8 cellular contexts compared by ENCODE assay signal in the genomic region with DNA sequence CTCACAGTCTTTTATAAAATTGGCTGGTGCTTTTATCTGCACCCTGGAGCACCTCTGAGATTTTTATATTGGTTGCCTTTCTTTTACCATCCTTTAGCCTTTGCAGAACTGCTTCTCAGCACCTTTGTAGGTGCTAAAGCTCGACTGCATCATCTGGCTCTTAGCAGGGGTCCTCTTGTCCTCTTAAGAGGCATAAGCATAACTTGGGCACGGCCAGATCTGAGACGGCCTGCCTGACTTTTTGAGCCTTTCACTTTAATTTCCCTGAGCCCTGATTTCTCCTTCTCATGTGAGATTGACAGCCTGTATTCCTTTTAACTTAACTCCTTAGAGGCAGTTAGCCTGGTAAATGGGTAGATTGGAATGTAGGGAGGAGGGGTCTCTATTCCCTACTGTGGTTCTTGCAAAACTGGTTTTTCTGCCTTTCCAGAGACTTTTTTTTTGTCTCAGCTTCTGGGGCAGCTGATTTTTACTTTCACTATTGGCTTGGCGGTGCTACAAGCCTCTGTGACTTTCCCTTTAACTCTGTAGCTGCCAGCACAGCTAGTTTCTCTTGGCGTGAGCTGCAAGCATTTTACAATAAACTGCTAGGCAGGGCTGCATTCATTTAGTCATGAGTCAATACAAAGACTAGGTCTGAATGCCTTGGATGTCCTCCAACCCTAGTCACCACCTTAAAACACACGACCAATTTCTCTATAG. TPM values are rescaled to one million over a fixed set of nuclear protein-coding genes. Genes with fewer than 3 reads are reported as not detected.
DNase-seq lines count a peak whose midpoint lies in the region; ATAC-seq and TF ChIP-seq lines count a peak whose summit lies in the region.

No MANE protein-coding gene starts in this region.

- H3K79me2 ChIP-seq in DND-41 (ENCODE audit: insufficient read depth, low read length) (no peaks in the 10 kb centered on the region), osteoblast (ENCODE audit: insufficient read depth, low read length) (no peaks in the 10 kb centered on the region)

- H3K36me3 ChIP-seq in DND-41 (ENCODE audit: insufficient read depth, low read length) (no peaks in the 10 kb centered on the region), osteoblast (ENCODE audit: insufficient read depth, low read length) (no peaks in the 10 kb centered on the region)

- H3K4me2 ChIP-seq in DND-41 (ENCODE audit: insufficient read depth, low read length) (peak overlapping the region; percentile 65), osteoblast (ENCODE audit: insufficient read depth, low read length) (peak overlapping the region; percentile 64)

- ATAC-seq in DND-41 (ENCODE audit: insufficient read depth, low read depth) (peak; percentile 87), GM21390 (IDR thresholded peaks at IDR 0.05; ENCODE audit: unreplicated experiment) (peak; percentile 73), HG02763 (IDR thresholded peaks at IDR 0.05; ENCODE audit: unreplicated experiment) (no peak)

- peak overlapping the region; percentile 78 for H2AFZ ChIP-seq in DND-41 (ENCODE audit: low read depth, low read length)
- H2AFZ ChIP-seq in osteoblast (ENCODE audit: low read length): peak overlapping the region; percentile 71

- peak overlapping the region; percentile 36 for H3K9ac ChIP-seq in DND-41 (ENCODE audit: low read depth, low read length)

- H3K9me3 ChIP-seq in DND-41 (ENCODE audit: insufficient read depth, low read length, severe bottlenecking) (peaks cover 3% of the 10 kb centered on the region), osteoblast (ENCODE audit: low read depth, low read length) (no peaks in the 10 kb centered on the region)

- H3K27me3 ChIP-seq in DND-41 (ENCODE audit: insufficient read depth, low read length, poor library complexity): no peaks in the 10 kb centered on the region
- H3K27me3 ChIP-seq in osteoblast (ENCODE audit: insufficient read depth, low read length): no peaks in the 10 kb centered on the region

- H3K27ac ChIP-seq in DND-41 (ENCODE audit: low read length): peak overlapping the region; percentile 40
- H3K27ac ChIP-seq in osteoblast (ENCODE audit: low read depth, low read length): no peak overlapping the region

- H3K4me3 ChIP-seq in DND-41 (ENCODE audit: low read depth in 1 of 2, low read length in 2 of 2): peak overlapping the region in 1 of 2 experiments; percentile 53; a peak in 3 of 4 replicates
- peak overlapping the region; percentile 10; the same call in 1 of the 2 replicates for H3K4me3 ChIP-seq in WI38 (ENCODE audit: low read depth, low read length)
- H3K4me3 ChIP-seq in osteoblast (ENCODE audit: insufficient read depth, low read length): peak overlapping the region; percentile 67

- H3K4me1 ChIP-seq in DND-41 (ENCODE audit: insufficient read depth, low read length) (peaks cover 19% of the 10 kb centered on the region), osteoblast (ENCODE audit: insufficient read depth, low read length) (peaks cover 4% of the 10 kb centered on the region)

- TF ChIP-seq CTCF in DND-41 (IDR thresholded peaks at IDR 0.05; ENCODE audit: borderline replicate concordance, extremely low read depth, low read length, poor library complexity, severe bottlenecking) (no peak), WI38 (IDR thresholded peaks at IDR 0.05; ENCODE audit: low read depth, low read length) (no peak), osteoblast (IDR thresholded peaks at IDR 0.05; ENCODE audit: extremely low read depth, low read depth, low read length) (no peak)

- H4K20me1 ChIP-seq in DND-41 (ENCODE audit: insufficient read depth, low read length) (no peaks in the 10 kb centered on the region), osteoblast (ENCODE audit: insufficient read depth, low read length) (no peaks in the 10 kb centered on the region)

- peak; percentile 54 for DNase-seq in DND-41
- peak; percentile 62 for DNase-seq in HT1080 (ENCODE audit: low read depth)
- peak; percentile 14 for DNase-seq in fibroblast of the conjunctiva (ENCODE audit: low read depth)
- DNase-seq in osteoblast (ENCODE audit: insufficient read length, low spot score, missing footprints): no peak
- DNase-seq in NCI-H1436 (lab: John Stamatoyannopoulos, UW): no peak

RNA-seq across cellular contexts. Expression of a gene that starts 24.0 kb away (rescaled TPM):
- total RNA-seq in HT1080 (2014; rRNA removed; shearing (Covaris generic)): not detected in 2 replicates
- not detected in 2 replicates for polyA plus RNA-seq in HT1080 (2015; cell fraction: cytosol; rRNA removed)
- polyA plus RNA-seq in HT1080 (2015; cell fraction: nucleus; rRNA removed): not detected in 2 replicates
- not detected in 2 replicates for total RNA-seq in osteoblast

Comparison
In these comparisons a context has a peak if more than half of its experiments do, and no peak if none do; other contexts are left out.
1. DNase-seq: peak in DND-41 (single experiment), HT1080 (single experiment) and fibroblast of the conjunctiva (single experiment); none in osteoblast (single experiment) and NCI-H1436 (single experiment).